21 cellular contexts compared by ENCODE assay signal in genomic region chr18:32891130-32891529, GRCh38.
DNase-seq lines count a peak whose midpoint lies in the region; ATAC-seq, FAIRE-seq and TF ChIP-seq lines count a peak whose summit lies in the region.
"Had no signal": no experiment of that assay in that cellular context is flagged by ENCODE, and none has a peak within 500 bp of the region (broad histone marks: within the 10 kb centered on the region; RNA-seq: fewer than 3 reads in every experiment).

No MANE protein-coding gene starts in this region.

- H3K36me3 ChIP-seq in MM.1S (replicated peaks; ENCODE audit: insufficient read depth, low read length) (no peaks in the 10 kb centered on the region), kidney (ENCODE audit: control insufficient read depth in 1 of 2, insufficient read depth in 2 of 2, low read length in 2 of 2) (no peaks in the 10 kb centered on the region)
- H3K36me3 ChIP-seq: lower lobe of right lung had no signal

- TF ChIP-seq CTCF in MM.1S (IDR thresholded peaks at IDR 0.05; ENCODE audit: low read length) (no peak), kidney (IDR thresholded peaks at IDR 0.05; ENCODE audit: borderline replicate concordance, extremely low read depth, insufficient read depth) (no peak)
- TF ChIP-seq CTCF in activated CD8-positive, alpha-beta T cell treated with anti-CD3 and anti-CD28 coated beads for 36 hours (IDR thresholded peaks at IDR 0.05), result no peak

- no peaks in the 10 kb centered on the region for H3K36me3 Mint-ChIP-seq in activated T-cell treated with anti-CD3 and anti-CD28 coated beads, Interleukin-2, amount 50 U/mL, for 24 hours (ENCODE audit: low read depth)
- no peaks in the 10 kb centered on the region for H3K36me3 Mint-ChIP-seq in activated CD8-positive, alpha-beta T cell treated with anti-CD3 and anti-CD28 coated beads for 36 hours (ENCODE audit: low read depth)
- H3K36me3 Mint-ChIP-seq: activated CD8-positive, alpha-beta memory T cell treated with anti-CD3 and anti-CD28 coated beads, Interleukin-2, amount 10 ng/mL, durations not matched to agents 7 days and 5 days had no signal

- H3K4me1 ChIP-seq in MM.1S (ENCODE audit: low read length) (peaks cover 4% of the 10 kb centered on the region; the same call in 1 of the 2 replicates), kidney (ENCODE audit: control insufficient read depth in 1 of 2, insufficient read depth in 1 of 2, low read depth in 1 of 2, low read length in 2 of 2) (no peaks in the 10 kb centered on the region)
- H3K4me1 ChIP-seq: lower lobe of right lung, testis had no signal

- no peak for FAIRE-seq in kidney (lab: Jason Lieb, UNC)
- FAIRE-seq: islet of Langerhans had no signal

- ATAC-seq in GM18502 (IDR thresholded peaks at IDR 0.05; ENCODE audit: poor library complexity, unreplicated experiment), result peak; percentile 74
- peak; percentile 68 for ATAC-seq in GM19438 (IDR thresholded peaks at IDR 0.05; ENCODE audit: low read depth, unreplicated experiment)
- ATAC-seq in HG02884 (IDR thresholded peaks at IDR 0.05; ENCODE audit: unreplicated experiment), result peak; percentile 82
- no peak for ATAC-seq in activated CD8-positive, alpha-beta T cell treated with anti-CD3 and anti-CD28 coated beads for 36 hours
- ATAC-seq: activated CD4-positive, alpha-beta T cell treated with anti-CD3 and anti-CD28 coated beads for 36 hours; activated CD8-positive, alpha-beta memory T cell treated with anti-CD3 and anti-CD28 coated beads, Interleukin-2, amount 10 ng/mL, durations not matched to agents 7 days and 5 days; lower lobe of right lung had no signal

- intact Hi-C loops in kidney (cut with DNase I), result no loop called here
- intact Hi-C loops in activated CD8-positive, alpha-beta T cell treated with anti-CD3 and anti-CD28 coated beads for 36 hours (cut with micrococcal nuclease), result no loop called here

- H3K9ac ChIP-seq in MM.1S (ENCODE audit: low read length) (no peak overlapping the region), kidney (ENCODE audit: low read length in 2 of 2) (no peak overlapping the region)

- H3K27me3 Mint-ChIP-seq in activated T-cell treated with anti-CD3 and anti-CD28 coated beads, Interleukin-2, amount 50 U/mL, for 24 hours, result no peaks in the 10 kb centered on the region
- no peaks in the 10 kb centered on the region for H3K27me3 Mint-ChIP-seq in activated CD8-positive, alpha-beta T cell treated with anti-CD3 and anti-CD28 coated beads for 36 hours
- H3K27me3 Mint-ChIP-seq: activated CD4-positive, alpha-beta T cell treated with anti-CD3 and anti-CD28 coated beads for 36 hours; activated CD8-positive, alpha-beta memory T cell treated with anti-CD3 and anti-CD28 coated beads, Interleukin-2, amount 10 ng/mL, durations not matched to agents 7 days and 5 days; dendritic cell treated with granulocyte-macrophage colony-stimulating factor and Interleukin-4, amounts not matched to agents 40 ng/mL and 50 ng/mL, for 4 days had no signal

- POLR2A ChIA-PET in activated CD8-positive, alpha-beta T cell treated with anti-CD3 and anti-CD28 coated beads for 36 hours (lab: Charles Lee), result no interaction called here

- no peak overlapping the region for H2AFZ ChIP-seq in MM.1S (ENCODE audit: low read length)
- H2AFZ ChIP-seq: hepatocyte had no signal

- H3K27me3 ChIP-seq in MM.1S (replicated peaks; ENCODE audit: insufficient read depth, low read length), result no peaks in the 10 kb centered on the region
- H3K27me3 ChIP-seq: hepatocyte, testis had no signal

- CTCF ChIA-PET in activated CD8-positive, alpha-beta T cell treated with anti-CD3 and anti-CD28 coated beads for 36 hours (lab: Charles Lee), result no interaction called here

- H3K9me3 Mint-ChIP-seq in activated T-cell treated with anti-CD3 and anti-CD28 coated beads, Interleukin-2, amount 50 U/mL, for 24 hours, result peaks cover under 1% of the 10 kb centered on the region
- peaks cover 2% of the 10 kb centered on the region for H3K9me3 Mint-ChIP-seq in activated CD8-positive, alpha-beta T cell treated with anti-CD3 and anti-CD28 coated beads for 36 hours
- H3K9me3 Mint-ChIP-seq: dendritic cell treated with granulocyte-macrophage colony-stimulating factor and Interleukin-4, amounts not matched to agents 40 ng/mL and 50 ng/mL, for 4 days had no signal

- no peaks in the 10 kb centered on the region for H3K79me2 ChIP-seq in MM.1S (ENCODE audit: low read length)
- H3K79me2 ChIP-seq: hepatocyte had no signal

- no peak overlapping the region for H3K4me3 ChIP-seq in MM.1S (ENCODE audit: low read length)
- no peak overlapping the region for H3K4me3 ChIP-seq in kidney (ENCODE audit: low read length in 2 of 2)
- H3K4me3 ChIP-seq: GM23338, hepatocyte, lower lobe of right lung, testis had no signal

- no peaks in the 10 kb centered on the region for H3K9me2 ChIP-seq in MM.1S (replicated peaks; ENCODE audit: insufficient read depth, low read length)

- H3K4me2 ChIP-seq in MM.1S (ENCODE audit: low read depth, low read length), result 0 out of 2 replicates have a peak overlapping the region, but pooled peaks have one; percentile 4
- H3K4me2 ChIP-seq: hepatocyte had no signal

- H3F3A ChIP-seq in MM.1S (ENCODE audit: insufficient read depth, low read length), result peaks cover 2% of the 10 kb centered on the region; the same call in 1 of the 2 replicates

- no peaks in the 10 kb centered on the region for H3K4me1 Mint-ChIP-seq in activated T-cell treated with anti-CD3 and anti-CD28 coated beads, Interleukin-2, amount 50 U/mL, for 24 hours (ENCODE audit: low read depth)
- H3K4me1 Mint-ChIP-seq in activated CD8-positive, alpha-beta T cell treated with anti-CD3 and anti-CD28 coated beads for 36 hours (ENCODE audit: low read depth), result no peaks in the 10 kb centered on the region
- H3K4me1 Mint-ChIP-seq: activated CD4-positive, alpha-beta T cell treated with anti-CD3 and anti-CD28 coated beads for 36 hours; activated CD8-positive, alpha-beta memory T cell treated with anti-CD3 and anti-CD28 coated beads, Interleukin-2, amount 10 ng/mL, durations not matched to agents 7 days and 5 days had no signal

- H3K9me3 ChIP-seq in MM.1S (replicated peaks; ENCODE audit: insufficient read depth, low read length), result no peaks in the 10 kb centered on the region
- no peaks in the 10 kb centered on the region for H3K9me3 ChIP-seq in kidney (ENCODE audit: control insufficient read depth in 1 of 2, low read length in 2 of 2)
- H3K9me3 ChIP-seq: lower lobe of right lung, testis had no signal

- DNase-seq in MM.1S (peak; percentile 41), kidney (no peak)
- no peak for DNase-seq in activated T-cell treated with anti-CD3 and anti-CD28 coated beads, Interleukin-2, amount 50 U/mL, for 24 hours
- DNase-seq in stimulated activated CD4-positive, alpha-beta T cell treated with anti-CD3 and anti-CD28 coated beads, Interleukin-4, amount 100 ng/mL, for 24 hours, result no peak
- no peak for DNase-seq in activated CD8-positive, alpha-beta T cell treated with anti-CD3 and anti-CD28 coated beads for 36 hours
- DNase-seq: activated CD4-positive, alpha-beta T cell treated with anti-CD3 and anti-CD28 coated beads for 36 hours; activated CD8-positive, alpha-beta memory T cell treated with anti-CD3 and anti-CD28 coated beads, Interleukin-2, amount 10 ng/mL, durations not matched to agents 7 days and 5 days; Karpas-422; lower lobe of right lung; NCI-H1092 treated with DMSO at 0.1 percent for 48 hours; NCI-H2081; stimulated activated CD4-positive, alpha-beta T cell treated with anti-CD3 and anti-CD28 coated beads, Interleukin-12 subunit alpha, Interleukin-12 subunit beta, amount 100 ng/mL, for 4 hours; testis had no signal

- H3K27ac ChIP-seq in MM.1S (ENCODE audit: low read length) (no peak overlapping the region), kidney (ENCODE audit: low read depth in 2 of 2, low read length in 2 of 2) (no peak overlapping the region)
- H3K27ac ChIP-seq: C4-2B, hepatocyte, lower lobe of right lung, testis had no signal

- no peaks in the 10 kb centered on the region for H4K20me1 ChIP-seq in MM.1S (ENCODE audit: insufficient read depth, low read length)

- no peak overlapping the region for H3K4me3 Mint-ChIP-seq in activated T-cell treated with anti-CD3 and anti-CD28 coated beads, Interleukin-2, amount 50 U/mL, for 24 hours
- H3K4me3 Mint-ChIP-seq in activated CD8-positive, alpha-beta T cell treated with anti-CD3 and anti-CD28 coated beads for 36 hours, result no peak overlapping the region
- H3K4me3 Mint-ChIP-seq: activated CD4-positive, alpha-beta T cell treated with anti-CD3 and anti-CD28 coated beads for 36 hours; activated CD8-positive, alpha-beta memory T cell treated with anti-CD3 and anti-CD28 coated beads, Interleukin-2, amount 10 ng/mL, durations not matched to agents 7 days and 5 days; dendritic cell treated with granulocyte-macrophage colony-stimulating factor and Interleukin-4, amounts not matched to agents 40 ng/mL and 50 ng/mL, for 4 days; GM23338 had no signal

- no peak overlapping the region for H3K27ac Mint-ChIP-seq in activated T-cell treated with anti-CD3 and anti-CD28 coated beads, Interleukin-2, amount 50 U/mL, for 24 hours
- H3K27ac Mint-ChIP-seq in activated CD8-positive, alpha-beta T cell treated with anti-CD3 and anti-CD28 coated beads for 36 hours, result no peak overlapping the region
- H3K27ac Mint-ChIP-seq: activated CD4-positive, alpha-beta T cell treated with anti-CD3 and anti-CD28 coated beads for 36 hours; activated CD8-positive, alpha-beta memory T cell treated with anti-CD3 and anti-CD28 coated beads, Interleukin-2, amount 10 ng/mL, durations not matched to agents 7 days and 5 days; dendritic cell treated with granulocyte-macrophage colony-stimulating factor and Interleukin-4, amounts not matched to agents 40 ng/mL and 50 ng/mL, for 4 days; GM23338 had no signal
